Comparison of ENCODE assay signal across 1 cellular context in genomic region chr12:121443911-121444841, GRCh38.
TF ChIP-seq lines count a peak whose summit lies in the region.

No MANE protein-coding gene starts in this region.

TF ChIP-seq in GM12878, 131 proteins besides CTCF, POLR2A, EP300 and RAD21:
- TF ChIP-seq HDAC2 (IDR thresholded peaks at IDR 0.05) = no peak
- TF ChIP-seq RELA (IDR thresholded peaks at IDR 0.05; ENCODE audit: borderline replicate concordance, partially characterized antibody) = no peak
- TF ChIP-seq, protein P1, sequence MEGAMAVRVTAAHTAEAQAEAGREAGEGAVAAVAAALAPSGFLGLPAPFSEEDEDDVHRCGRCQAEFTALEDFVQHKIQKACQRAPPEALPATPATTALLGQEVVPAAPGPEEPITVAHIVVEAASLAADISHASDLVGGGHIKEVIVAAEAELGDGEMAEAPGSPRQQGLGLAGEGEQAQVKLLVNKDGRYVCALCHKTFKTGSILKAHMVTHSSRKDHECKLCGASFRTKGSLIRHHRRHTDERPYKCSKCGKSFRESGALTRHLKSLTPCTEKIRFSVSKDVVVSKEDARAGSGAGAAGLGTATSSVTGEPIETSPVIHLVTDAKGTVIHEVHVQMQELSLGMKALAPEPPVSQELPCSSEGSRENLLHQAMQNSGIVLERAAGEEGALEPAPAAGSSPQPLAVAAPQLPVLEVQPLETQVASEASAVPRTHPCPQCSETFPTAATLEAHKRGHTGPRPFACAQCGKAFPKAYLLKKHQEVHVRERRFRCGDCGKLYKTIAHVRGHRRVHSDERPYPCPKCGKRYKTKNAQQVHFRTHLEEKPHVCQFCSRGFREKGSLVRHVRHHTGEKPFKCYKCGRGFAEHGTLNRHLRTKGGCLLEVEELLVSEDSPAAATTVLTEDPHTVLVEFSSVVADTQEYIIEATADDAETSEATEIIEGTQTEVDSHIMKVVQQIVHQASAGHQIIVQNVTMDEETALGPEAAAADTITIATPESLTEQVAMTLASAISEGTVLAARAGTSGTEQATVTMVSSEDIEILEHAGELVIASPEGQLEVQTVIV (IDR thresholded peaks at IDR 0.05; ENCODE audit: borderline replicate concordance, partially characterized antibody) = no peak
